9 cellular contexts compared by ENCODE assay signal in genomic region chr12:6951551-6952120, GRCh38. TPM values are rescaled to one million over a fixed set of nuclear protein-coding genes. Genes with fewer than 3 reads are reported as not detected.
DNase-seq lines count a peak whose midpoint lies in the region; ATAC-seq and TF ChIP-seq lines count a peak whose summit lies in the region.
"Had no signal": no experiment of that assay in that cellular context is flagged by ENCODE, and none has a peak within 500 bp of the region (broad histone marks: within the 10 kb centered on the region; RNA-seq: fewer than 3 reads in every experiment).

No MANE protein-coding gene starts in this region.

- H3K9ac ChIP-seq in BLaER1 treated with 17β-estradiol and CSF1 and Interleukin-3, amounts not matched to agents 10 nM and 100 nM: peak overlapping the region; percentile 88 to 95 (median 92)
- H3K9ac ChIP-seq in Karpas-422 (ENCODE audit: low read length) (peak overlapping the region; percentile 100), GM23248 (no peak overlapping the region)

- H3K27me3 ChIP-seq in BLaER1 treated with 17β-estradiol and CSF1 and Interleukin-3, amounts not matched to agents 10 nM and 100 nM: no peaks in the 10 kb centered on the region
- no peaks in the 10 kb centered on the region for H3K27me3 ChIP-seq in Karpas-422 (ENCODE audit: low read length)
- H3K27me3 ChIP-seq in GM23248 (replicated peaks; ENCODE audit: insufficient read depth): no peaks in the 10 kb centered on the region

- peaks cover 0 to 40% (median 21%) of the 10 kb centered on the region in 11 experiments; a peak in 17 of 22 replicates for H3K36me3 ChIP-seq in BLaER1 treated with 17β-estradiol and CSF1 and Interleukin-3, amounts not matched to agents 10 nM and 100 nM
- peaks cover 25% of the 10 kb centered on the region for H3K36me3 ChIP-seq in Karpas-422 (ENCODE audit: insufficient read depth, low read length)
- H3K36me3 ChIP-seq in GM23248 (ENCODE audit: low read depth): no peaks in the 10 kb centered on the region

- H3K79me2 ChIP-seq in Karpas-422 (ENCODE audit: low read length) (peaks cover 29% of the 10 kb centered on the region), GM23248 (ENCODE audit: insufficient read depth) (no peaks in the 10 kb centered on the region)

- H3K27me3 Mint-ChIP-seq in chondrocyte (ENCODE audit: low read depth): no peaks in the 10 kb centered on the region
- no peaks in the 10 kb centered on the region for H3K27me3 Mint-ChIP-seq in natural killer cell treated with Interleukin-12 subunit alpha and Interleukin-12 subunit beta and Interleukin-15 and Interleukin-18, amount 100 ng/mL, for 72 hours
- H3K27me3 Mint-ChIP-seq in type B pancreatic cell: no peaks in the 10 kb centered on the region

- peaks cover 64 to 97% (median 83%) of the 10 kb centered on the region in 10 experiments for H3K4me1 ChIP-seq in BLaER1 treated with 17β-estradiol and CSF1 and Interleukin-3, amounts not matched to agents 10 nM and 100 nM
- peaks cover 75% of the 10 kb centered on the region for H3K4me1 ChIP-seq in Karpas-422 (ENCODE audit: low read length)
- H3K4me1 ChIP-seq in GM23248 (ENCODE audit: insufficient read depth): no peaks in the 10 kb centered on the region

- H3K9me2 ChIP-seq in Karpas-422 (replicated peaks; ENCODE audit: insufficient read depth, low read length) (no peaks in the 10 kb centered on the region), GM23248 (ENCODE audit: insufficient read depth) (no peaks in the 10 kb centered on the region)

- H3K36me3 Mint-ChIP-seq in chondrocyte (ENCODE audit: low read depth) (peaks cover 7% of the 10 kb centered on the region), type B pancreatic cell (peaks cover 4% of the 10 kb centered on the region)
- no peaks in the 10 kb centered on the region for H3K36me3 Mint-ChIP-seq in natural killer cell treated with Interleukin-12 subunit alpha and Interleukin-12 subunit beta and Interleukin-15 and Interleukin-18, amount 100 ng/mL, for 72 hours

- H2AFZ ChIP-seq in Karpas-422 (ENCODE audit: low read length): no peak overlapping the region
- H2AFZ ChIP-seq in GM23248: no peak overlapping the region

- 84 to 89% methylated on average over 13 to 20 of the region's 20 CpGs for WGBS in GM23248 (ENCODE audit: low coverage in 1 of 2, low lambda C conversion rate in 2 of 2, missing lambda C conversion rate in 2 of 2), 2 experiments

- H3K9me3 ChIP-seq in BLaER1 treated with 17β-estradiol and CSF1 and Interleukin-3, amounts not matched to agents 10 nM and 100 nM (replicated peaks in 1 of 11): no peaks in the 10 kb centered on the region
- H3K9me3 ChIP-seq in Karpas-422 (ENCODE audit: low read length) (no peaks in the 10 kb centered on the region), GM23248 (ENCODE audit: low read depth) (no peaks in the 10 kb centered on the region)

- H3K4me1 Mint-ChIP-seq in chondrocyte (ENCODE audit: low read depth): peaks cover 25% of the 10 kb centered on the region
- H3K4me1 Mint-ChIP-seq in natural killer cell treated with Interleukin-12 subunit alpha and Interleukin-12 subunit beta and Interleukin-15 and Interleukin-18, amount 100 ng/mL, for 72 hours (ENCODE audit: low read depth in 2 of 2): peaks cover 80 to 84% of the 10 kb centered on the region in 2 donors
- peaks cover 5% of the 10 kb centered on the region for H3K4me1 Mint-ChIP-seq in type B pancreatic cell (ENCODE audit: unreplicated experiment)

- H3K27ac Mint-ChIP-seq in chondrocyte (ENCODE audit: unreplicated experiment): no peak overlapping the region
- H3K27ac Mint-ChIP-seq in natural killer cell treated with Interleukin-12 subunit alpha and Interleukin-12 subunit beta and Interleukin-15 and Interleukin-18, amount 100 ng/mL, for 72 hours: peak overlapping the region; percentile 95 to 97
- no peak overlapping the region for H3K27ac Mint-ChIP-seq in type B pancreatic cell

- peak overlapping the region; percentile 78 to 99 (median 86) for H3K4me3 ChIP-seq in BLaER1 treated with 17β-estradiol and CSF1 and Interleukin-3, amounts not matched to agents 10 nM and 100 nM
- peak overlapping the region; percentile 96 for H3K4me3 ChIP-seq in Karpas-422 (ENCODE audit: low read length)
- H3K4me3 ChIP-seq in GM23248: no peak overlapping the region

- H3K9me3 Mint-ChIP-seq in chondrocyte (ENCODE audit: low read depth) (no peaks in the 10 kb centered on the region), type B pancreatic cell (no peaks in the 10 kb centered on the region)
- H3K9me3 Mint-ChIP-seq in natural killer cell treated with Interleukin-12 subunit alpha and Interleukin-12 subunit beta and Interleukin-15 and Interleukin-18, amount 100 ng/mL, for 72 hours: no peaks in the 10 kb centered on the region

- H3K4me3 Mint-ChIP-seq in chondrocyte (ENCODE audit: unreplicated experiment) (no peak overlapping the region), type B pancreatic cell (no peak overlapping the region)
- H3K4me3 Mint-ChIP-seq in natural killer cell treated with Interleukin-12 subunit alpha and Interleukin-12 subunit beta and Interleukin-15 and Interleukin-18, amount 100 ng/mL, for 72 hours: peak overlapping the region; percentile 92

- peak; percentile 69 for DNase-seq in Karpas-422
- peak; percentile 91 for DNase-seq in chondrocyte (ENCODE audit: low spot score)
- peak; percentile 55 for DNase-seq in natural killer cell treated with Interleukin-12 subunit alpha and Interleukin-12 subunit beta and Interleukin-15 and Interleukin-18, amount 100 ng/mL, for 72 hours (ENCODE audit: low spot score)
- no peak for DNase-seq in type B pancreatic cell (ENCODE audit: extremely low spot score, unreplicated experiment)
- DNase-seq in retina: no peak
- no peak for DNase-seq in GM23248
- DNase-seq: mammary epithelial cell had no signal

- peak overlapping the region; percentile 92 to 100 (median 99) for H3K4me2 ChIP-seq in BLaER1 treated with 17β-estradiol and CSF1 and Interleukin-3, amounts not matched to agents 10 nM and 100 nM
- H3K4me2 ChIP-seq in Karpas-422 (ENCODE audit: low read depth, low read length, poor library complexity, severe bottlenecking) (peak overlapping the region; percentile 83), GM23248 (ENCODE audit: unreplicated experiment) (no peak overlapping the region)

- no peaks in the 10 kb centered on the region for H3F3A ChIP-seq in GM23248 (ENCODE audit: insufficient read depth)

- H4K20me1 ChIP-seq in BLaER1 treated with 17β-estradiol and CSF1 and Interleukin-3, amounts not matched to agents 10 nM and 100 nM: peaks cover 0 to 35% (median 11%) of the 10 kb centered on the region in 11 experiments; a peak in 12 of 22 replicates
- H4K20me1 ChIP-seq in Karpas-422 (ENCODE audit: insufficient read depth, low read depth, low read length) (peaks cover 12% of the 10 kb centered on the region; the same call in 1 of the 2 replicates), GM23248 (ENCODE audit: insufficient read depth) (no peaks in the 10 kb centered on the region)

- H3K27ac ChIP-seq in BLaER1 treated with 17β-estradiol and CSF1 and Interleukin-3, amounts not matched to agents 10 nM and 100 nM: peak overlapping the region; percentile 82 to 95 (median 93)
- peak overlapping the region; percentile 97 for H3K27ac ChIP-seq in Karpas-422 (ENCODE audit: low read length)
- H3K27ac ChIP-seq in GM23248: no peak overlapping the region

- in situ Hi-C loops in GM23248 (cut with MboI): no loop called here

- TF ChIP-seq CTCF in chondrocyte (IDR thresholded peaks at IDR 0.05) (no peak), type B pancreatic cell (conservative IDR thresholded peaks at IDR 0.05) (no peak)

- peak in 1 of 2 donors; percentile 2 for ATAC-seq in natural killer cell treated with Interleukin-12 subunit alpha and Interleukin-12 subunit beta and Interleukin-15 and Interleukin-18, amount 100 ng/mL, for 72 hours
- no peak for ATAC-seq in GM21576 (IDR thresholded peaks at IDR 0.05; ENCODE audit: unreplicated experiment)

RNA-seq across cellular contexts. Expression of gene PTPN6, which starts 0.5 kb away (rescaled TPM):
- 411 and 673 TPM in 2 replicates for total RNA-seq in Karpas-422 (2014; rRNA removed; shearing (Covaris generic); ENCODE audit: low replicate concordance)
- total RNA-seq in chondrocyte (0.51 to 0.65 TPM in 2 of 3 replicates, not detected in the other), type B pancreatic cell (ENCODE audit: low replicate concordance) (15.6 and 61.0 TPM in 2 replicates)
- 100 to 1,000 TPM in 1 of 2 donors, 10 to 100 TPM in 1; 71.6 to 131 TPM for total RNA-seq in natural killer cell treated with Interleukin-12 subunit alpha and Interleukin-12 subunit beta and Interleukin-15 and Interleukin-18, amount 100 ng/mL, for 72 hours
- total RNA-seq in GM23248 (2014; rRNA removed; shearing (Covaris generic)): not detected in 2 replicates
- polyA plus RNA-seq in GM23248 (2016; fragmentation: Nextera tagmentation; extraction: Ambion mirVana): 0.21 and 0.35 TPM in 2 replicates

RNA-seq across cellular contexts. Expression of gene C12orf57, which starts 7.8 kb away (rescaled TPM):
- 264 and 402 TPM in 2 replicates for total RNA-seq in Karpas-422 (2014; rRNA removed; shearing (Covaris generic); ENCODE audit: low replicate concordance)
- total RNA-seq in chondrocyte (230 to 244 TPM (median 233 TPM) in 3 replicates), type B pancreatic cell (ENCODE audit: low replicate concordance) (220 and 275 TPM in 2 replicates)
- total RNA-seq in natural killer cell treated with Interleukin-12 subunit alpha and Interleukin-12 subunit beta and Interleukin-15 and Interleukin-18, amount 100 ng/mL, for 72 hours: 100 to 1,000 TPM in 1 of 2 donors, 10 to 100 TPM in 1; 89.7 to 106 TPM
- total RNA-seq in GM23248 (2014; rRNA removed; shearing (Covaris generic)): 261 and 264 TPM in 2 replicates
- 247 and 257 TPM in 2 replicates for polyA plus RNA-seq in GM23248 (2016; fragmentation: Nextera tagmentation; extraction: Ambion mirVana)

RNA-seq across cellular contexts. Expression of gene RNU7-1, which starts 8.0 kb away (rescaled TPM):
- not detected in 2 replicates for total RNA-seq in Karpas-422 (2014; rRNA removed; shearing (Covaris generic); ENCODE audit: low replicate concordance)
- total RNA-seq in chondrocyte: not detected in 3 replicates
- not detected for total RNA-seq in natural killer cell treated with Interleukin-12 subunit alpha and Interleukin-12 subunit beta and Interleukin-15 and Interleukin-18, amount 100 ng/mL, for 72 hours
- not detected in 2 replicates for total RNA-seq in type B pancreatic cell (ENCODE audit: low replicate concordance)
- total RNA-seq in GM23248 (2014; rRNA removed; shearing (Covaris generic)): not detected in 2 replicates
- not detected in 2 replicates for polyA plus RNA-seq in GM23248 (2016; fragmentation: Nextera tagmentation; extraction: Ambion mirVana)
- total RNA-seq: mammary epithelial cell had no signal
- polyA plus RNA-seq: mammary epithelial cell had no signal

RNA-seq across cellular contexts. Expression of gene PHB2, which starts 18.8 kb away (rescaled TPM):
- total RNA-seq in Karpas-422 (2014; rRNA removed; shearing (Covaris generic); ENCODE audit: low replicate concordance): 353 and 644 TPM in 2 replicates
- total RNA-seq in chondrocyte (129 to 135 TPM (median 129 TPM) in 3 replicates), type B pancreatic cell (ENCODE audit: low replicate concordance) (252 and 377 TPM in 2 replicates)
- 100 to 1,000 TPM; 227 to 350 TPM for total RNA-seq in natural killer cell treated with Interleukin-12 subunit alpha and Interleukin-12 subunit beta and Interleukin-15 and Interleukin-18, amount 100 ng/mL, for 72 hours
- total RNA-seq in GM23248 (2014; rRNA removed; shearing (Covaris generic)): 212 and 221 TPM in 2 replicates
- 130 and 137 TPM in 2 replicates for polyA plus RNA-seq in GM23248 (2016; fragmentation: Nextera tagmentation; extraction: Ambion mirVana)

RNA-seq across cellular contexts. Expression of gene EMG1, which starts 19.1 kb away (rescaled TPM):
- 56.6 and 71.1 TPM in 2 replicates for total RNA-seq in Karpas-422 (2014; rRNA removed; shearing (Covaris generic); ENCODE audit: low replicate concordance)
- 25.0 to 35.1 TPM (median 26.5 TPM) in 3 replicates for total RNA-seq in chondrocyte
- total RNA-seq in natural killer cell treated with Interleukin-12 subunit alpha and Interleukin-12 subunit beta and Interleukin-15 and Interleukin-18, amount 100 ng/mL, for 72 hours: 100 to 1,000 TPM in 1 of 2 donors, 10 to 100 TPM in 1; 74.9 to 141 TPM
- total RNA-seq in type B pancreatic cell (ENCODE audit: low replicate concordance): 46.5 and 108 TPM in 2 replicates
- 25.9 and 39.2 TPM in 2 replicates for total RNA-seq in GM23248 (2014; rRNA removed; shearing (Covaris generic))
- polyA plus RNA-seq in GM23248 (2016; fragmentation: Nextera tagmentation; extraction: Ambion mirVana): 68.6 and 72.1 TPM in 2 replicates

Comparison
In these comparisons a context has a peak if more than half of its experiments do, and no peak if none do; other contexts are left out.
1. DNase-seq: peak in Karpas-422 (single experiment), chondrocyte (single experiment) and natural killer cell treated with Interleukin-12 subunit alpha and Interleukin-12 subunit beta and Interleukin-15 and Interleukin-18, amount 100 ng/mL, for 72 hours (single experiment); none in type B pancreatic cell (single experiment), retina (single experiment) and GM23248 (single experiment).
2. H3K27ac Mint-ChIP-seq: peak in natural killer cell treated with Interleukin-12 subunit alpha and Interleukin-12 subunit beta and Interleukin-15 and Interleukin-18, amount 100 ng/mL, for 72 hours (2 of 2); none in chondrocyte (single experiment) and type B pancreatic cell (single experiment).
3. RNA of gene PTPN6, which starts 0.5 kb away (total RNA-seq): 411 to 673 TPM in Karpas-422, 71.6 to 131 TPM in natural killer cell treated with Interleukin-12 subunit alpha and Interleukin-12 subunit beta and Interleukin-15 and Interleukin-18, amount 100 ng/mL, for 72 hours and 15.6 to 61.0 TPM in type B pancreatic cell; 0.51 to 0.65 TPM in chondrocyte and not detected in GM23248; every median in the first group is over 10 times any median in the second.